In genomic region chr5:13745508-13745907, GRCh38 we compare ENCODE assay signal across 16 cellular contexts.
DNase-seq lines count a peak whose midpoint lies in the region; ATAC-seq, FAIRE-seq and TF ChIP-seq lines count a peak whose summit lies in the region.
"Had no signal": no experiment of that assay in that cellular context is flagged by ENCODE, and none has a peak within 500 bp of the region (broad histone marks: within the 10 kb centered on the region; RNA-seq: fewer than 3 reads in every experiment).

No MANE protein-coding gene starts in this region.

- intact Hi-C loops in CD4-positive, alpha-beta memory T cell (cut with micrococcal nuclease): no loop called here

- peak; percentile 98 for FAIRE-seq in H54 (lab: Jason Lieb, UNC)
- FAIRE-seq: GM12891 had no signal

- no peak for TF ChIP-seq POLR2A in H54 (IDR thresholded peaks at IDR 0.05; ENCODE audit: low read depth, low read length)

- H3K27ac ChIP-seq in CD4-positive, alpha-beta memory T cell (ENCODE audit: low read depth, low read length): no peak overlapping the region
- H3K27ac ChIP-seq: esophagus muscularis mucosa, thoracic aorta had no signal

- H3K9me3 Mint-ChIP-seq in WTC11: peaks cover 7% of the 10 kb centered on the region; the same call in 1 of the 2 replicates
- peaks cover 0 to 14% (median 5%) of the 10 kb centered on the region in 8 donors for H3K9me3 Mint-ChIP-seq in CD4-positive, alpha-beta memory T cell

- no peaks in the 10 kb centered on the region for H3K27me3 Mint-ChIP-seq in WTC11 (ENCODE audit: low read depth)
- no peaks in the 10 kb centered on the region for H3K27me3 Mint-ChIP-seq in CD4-positive, alpha-beta memory T cell

- ATAC-seq in WTC11 (peak; percentile 50; the same call in 1 of the 2 replicates), GM18520 (IDR thresholded peaks at IDR 0.05; ENCODE audit: unreplicated experiment) (no peak)

- no peaks in the 10 kb centered on the region for H3K4me1 ChIP-seq in CD4-positive, alpha-beta memory T cell (ENCODE audit: insufficient read depth, low read length)
- H3K4me1 ChIP-seq: esophagus muscularis mucosa had no signal

- POLR2A ChIA-PET in WTC11 (lab: Charles Lee): no interaction called here
- POLR2A ChIA-PET in CD4-positive, alpha-beta memory T cell (lab: Charles Lee; ENCODE audit: partially characterized antibody): no interaction called here

- H3K9me3 ChIP-seq in CD4-positive, alpha-beta memory T cell (ENCODE audit: control insufficient read depth in 1 of 2, low read length in 2 of 2): no peaks in the 10 kb centered on the region
- H3K9me3 ChIP-seq: esophagus muscularis mucosa, SK-N-SH, thoracic aorta had no signal

- peaks cover 15% of the 10 kb centered on the region for H3K4me1 Mint-ChIP-seq in WTC11
- H3K4me1 Mint-ChIP-seq in CD4-positive, alpha-beta memory T cell: no peaks in the 10 kb centered on the region
- H3K4me1 Mint-ChIP-seq: nephron progenitor cell had no signal

- no peak overlapping the region for H3K4me3 ChIP-seq in CD4-positive, alpha-beta memory T cell (ENCODE audit: low read length in 2 of 2)
- H3K4me3 ChIP-seq: esophagus muscularis mucosa, thoracic aorta had no signal

- H3K36me3 Mint-ChIP-seq in WTC11: no peaks in the 10 kb centered on the region
- H3K36me3 Mint-ChIP-seq in CD4-positive, alpha-beta memory T cell: no peaks in the 10 kb centered on the region

- H3K27ac Mint-ChIP-seq in WTC11: no peak overlapping the region
- no peak overlapping the region for H3K27ac Mint-ChIP-seq in CD4-positive, alpha-beta memory T cell
- H3K27ac Mint-ChIP-seq: nephron progenitor cell had no signal

- H3K36me3 ChIP-seq in CD4-positive, alpha-beta memory T cell (ENCODE audit: insufficient read depth, low read length): no peaks in the 10 kb centered on the region
- H3K36me3 ChIP-seq: esophagus muscularis mucosa, thoracic aorta had no signal

- H3K27me3 ChIP-seq in CD4-positive, alpha-beta memory T cell (ENCODE audit: insufficient read depth, low read length): no peaks in the 10 kb centered on the region
- H3K27me3 ChIP-seq: esophagus muscularis mucosa had no signal

- CTCF ChIA-PET in WTC11 (lab: Charles Lee): no interaction called here
- CTCF ChIA-PET in CD4-positive, alpha-beta memory T cell (lab: Charles Lee; ENCODE audit: partially characterized antibody): no interaction called here

- DNase-seq in H54 (ENCODE audit: insufficient read length, low spot score) (peak; percentile 7), WTC11 (ENCODE audit: low spot score) (no peak), glomerular visceral epithelial cell (ENCODE audit: extremely low spot score) (peak; percentile 38), stromal cell of bone marrow (ENCODE audit: low read depth) (peak; percentile 29), GM19238 (ENCODE audit: insufficient read length, low spot score) (no peak)
- no peak for DNase-seq in CD4-positive, alpha-beta memory T cell
- DNase-seq: activated CD4-positive, CD25-positive, alpha-beta regulatory T cell; activated T-cell treated with anti-CD3 and anti-CD28 coated beads, Interleukin-2, amount 50 U/mL, for 1 hour; H9; NCI-H146; nephron progenitor cell; SK-N-SH had no signal

- TF ChIP-seq CTCF in WTC11 (IDR thresholded peaks at IDR 0.05): no peak

- no peak overlapping the region for H3K4me3 Mint-ChIP-seq in WTC11
- no peak overlapping the region for H3K4me3 Mint-ChIP-seq in CD4-positive, alpha-beta memory T cell
- H3K4me3 Mint-ChIP-seq: H9, nephron progenitor cell had no signal

TF ChIP-seq in WTC11, 78 proteins besides CTCF, POLR2A, EP300 and RAD21:
- TF ChIP-seq ZMAT4 (CRISPR knock-in tag; IDR thresholded peaks at IDR 0.05) (no peak), ATF1 (CRISPR knock-in tag; IDR thresholded peaks at IDR 0.05) (no peak), GTF2I (CRISPR knock-in tag; conservative IDR thresholded peaks at IDR 0.05) (no peak), CREM (CRISPR knock-in tag; IDR thresholded peaks at IDR 0.05) (no peak), ZNF425 (CRISPR knock-in tag; conservative IDR thresholded peaks at IDR 0.05) (no peak), ZNF416 (CRISPR knock-in tag; IDR thresholded peaks at IDR 0.05) (no peak), ZNF671 (CRISPR knock-in tag; IDR thresholded peaks at IDR 0.05) (no peak), TCF7 (CRISPR knock-in tag; IDR thresholded peaks at IDR 0.05; ENCODE audit: low read depth) (no peak), ZNF138 (CRISPR knock-in tag; conservative IDR thresholded peaks at IDR 0.05) (no peak), GRHL2 (CRISPR knock-in tag; IDR thresholded peaks at IDR 0.05; ENCODE audit: insufficient replicate concordance, severe bottlenecking) (no peak), SMAD3 (CRISPR knock-in tag; IDR thresholded peaks at IDR 0.05; ENCODE audit: borderline replicate concordance) (no peak), FOXJ3 (CRISPR knock-in tag; IDR thresholded peaks at IDR 0.05; ENCODE audit: borderline replicate concordance) (no peak), ARID4B (CRISPR knock-in tag; IDR thresholded peaks at IDR 0.05; ENCODE audit: borderline replicate concordance) (no peak), MXD4 (CRISPR knock-in tag; IDR thresholded peaks at IDR 0.05; ENCODE audit: borderline replicate concordance) (no peak)

Comparison
In these comparisons a context has a peak if more than half of its experiments do, and no peak if none do; other contexts are left out.
1. DNase-seq: peak in H54 (single experiment), glomerular visceral epithelial cell (single experiment) and stromal cell of bone marrow (single experiment); none in WTC11 (single experiment), GM19238 (single experiment) and CD4-positive, alpha-beta memory T cell (0 of 5).